8 cellular contexts compared by ENCODE assay signal in the genomic region with DNA sequence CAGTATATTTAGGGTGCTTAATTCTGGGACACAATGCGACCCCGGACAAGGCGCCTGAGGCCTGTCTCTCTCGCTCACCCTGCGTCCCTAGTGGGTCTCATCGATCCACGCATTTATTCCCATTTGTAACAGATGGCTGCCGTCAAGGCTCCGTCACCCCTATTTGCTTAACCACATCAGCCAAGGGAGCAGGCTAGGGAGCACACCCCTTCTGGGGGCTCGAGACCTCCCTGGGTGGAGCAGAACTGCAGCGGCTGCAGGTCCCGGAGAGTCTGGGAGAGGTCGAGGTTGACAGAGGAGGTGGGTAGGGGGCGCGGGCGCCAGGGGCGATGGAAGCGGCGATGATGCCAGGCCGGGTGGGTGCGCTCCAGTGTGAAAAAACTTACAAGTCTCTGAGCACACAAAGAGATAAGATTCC. TPM values are rescaled to one million over a fixed set of nuclear protein-coding genes. Genes with fewer than 3 reads are reported as not detected.
DNase-seq lines count a peak whose midpoint lies in the region; ATAC-seq, FAIRE-seq and TF ChIP-seq lines count a peak whose summit lies in the region.

No MANE protein-coding gene starts in this region.

- 0 to 1% (median 0%) methylated on average over 21 of the region's 21 CpGs for WGBS in small intestine, 3 donors

- H3K4me3 ChIP-seq in H7 (ENCODE audit: insufficient read depth, low read depth, low read length) (peak overlapping the region; percentile 94), iPS-18a (ENCODE audit: low read length) (peak overlapping the region; percentile 95), small intestine (ENCODE audit: low read depth in 1 of 2, low read length in 2 of 2) (peak overlapping the region; percentile 91 to 99)

- DNase-seq in H7: peak; percentile 50
- DNase-seq in RWPE1 (ENCODE audit: low spot score): peak; percentile 3
- peak; percentile 7 for DNase-seq in small intestine

- no peak for FAIRE-seq in small intestine (lab: Jason Lieb, UNC)

- H3K27me3 ChIP-seq in H7 (ENCODE audit: control insufficient read depth, insufficient read depth, low read length): no peaks in the 10 kb centered on the region
- no peaks in the 10 kb centered on the region for H3K27me3 ChIP-seq in iPS-18a (ENCODE audit: control insufficient read depth, insufficient read depth, low read length)
- H3K27me3 ChIP-seq in small intestine (ENCODE audit: control insufficient read depth in 2 of 2, insufficient read depth in 2 of 2, low read length in 2 of 2): no peaks in the 10 kb centered on the region

- no peak for TF ChIP-seq CTCF in RWPE1 (conservative IDR thresholded peaks at IDR 0.05; ENCODE audit: low read depth)

- ATAC-seq in HG02938 (IDR thresholded peaks at IDR 0.05; ENCODE audit: unreplicated experiment) (no peak), GM18498 (IDR thresholded peaks at IDR 0.05; ENCODE audit: unreplicated experiment) (no peak), HG03095 (IDR thresholded peaks at IDR 0.05; ENCODE audit: unreplicated experiment) (no peak)

- H3K36me3 ChIP-seq in H7 (replicated peaks; ENCODE audit: control insufficient read depth, insufficient read depth, low read length) (peaks cover 6% of the 10 kb centered on the region), iPS-18a (ENCODE audit: control insufficient read depth, low read depth, low read length) (peaks cover 28% of the 10 kb centered on the region), small intestine (ENCODE audit: control insufficient read depth in 2 of 2, insufficient read depth in 2 of 2, low read length in 2 of 2) (peaks cover 3 to 5% of the 10 kb centered on the region in 2 donors)

- H3K9ac ChIP-seq in iPS-18a (ENCODE audit: low read length): peak overlapping the region; percentile 99

- peaks cover 16% of the 10 kb centered on the region for H3K4me1 ChIP-seq in iPS-18a (ENCODE audit: control insufficient read depth, low read depth, low read length)
- peaks cover 0 to 3% of the 10 kb centered on the region in 2 donors for H3K4me1 ChIP-seq in small intestine (ENCODE audit: control insufficient read depth in 2 of 2, insufficient read depth in 1 of 2, low read depth in 1 of 2, low read length in 1 of 2)

- peak overlapping the region; percentile 98 for H3K27ac ChIP-seq in RWPE1
- H3K27ac ChIP-seq in angular gyrus (ENCODE audit: low read depth, low read length): peak overlapping the region; percentile 80
- H3K27ac ChIP-seq in iPS-18a (ENCODE audit: low read length): peak overlapping the region; percentile 57
- peak overlapping the region; percentile 86 to 94 for H3K27ac ChIP-seq in small intestine (ENCODE audit: low read depth in 1 of 2, low read length in 1 of 2)

- CTCF ChIA-PET in RWPE1 (lab: Yijun Ruan, JAX): interaction anchor here (0.6 to 1.3 kb wide), 5 partner anchors 17 to 455 kb away, joined by 3 to 5 read pairs (median 3); no protein-coding TSS in a partner anchor

- POLR2A ChIA-PET in RWPE1 (lab: Yijun Ruan, JAX; ENCODE audit: low non-redundant PET): no interaction called here

- H3K9me3 ChIP-seq in iPS-18a (ENCODE audit: control insufficient read depth, low read depth, low read length): no peaks in the 10 kb centered on the region
- no peaks in the 10 kb centered on the region for H3K9me3 ChIP-seq in small intestine (ENCODE audit: control insufficient read depth, low read depth)

RNA-seq across cellular contexts. Expression of gene ALG5, which starts 0.5 kb away (rescaled TPM):
- 16.9 and 17.6 TPM in 2 replicates for total RNA-seq in H7 (2014; rRNA removed; shearing (Covaris generic))
- polyA plus RNA-seq in small intestine: 10 to 100 TPM; 20.4 to 74.0 (median 31.1) TPM

RNA-seq across cellular contexts. Expression of gene EXOSC8, which starts 2.0 kb away (rescaled TPM):
- 82.2 and 91.9 TPM in 2 replicates for total RNA-seq in H7 (2014; rRNA removed; shearing (Covaris generic))
- polyA plus RNA-seq in small intestine: 10 to 100 TPM; 29.2 to 54.2 (median 43.8) TPM
